ENCODE assay signal across 23 cellular contexts in genomic region chr20:6579824-6580223, GRCh38.
DNase-seq lines count a peak whose midpoint lies in the region; ATAC-seq, FAIRE-seq and TF ChIP-seq lines count a peak whose summit lies in the region.
"Had no signal": no experiment of that assay in that cellular context is flagged by ENCODE, and none has a peak within 500 bp of the region (broad histone marks: within the 10 kb centered on the region; RNA-seq: fewer than 3 reads in every experiment).

No MANE protein-coding gene starts in this region.

- no peaks in the 10 kb centered on the region for H3K27me3 Mint-ChIP-seq in effector memory CD8-positive, alpha-beta T cell
- H3K27me3 Mint-ChIP-seq: CD4-positive, alpha-beta T cell; IgD-negative memory B cell had no signal

- H3K9ac ChIP-seq in H1 (replicated peaks in 1 of 4; ENCODE audit: extremely low read depth in 1 of 4, low read depth in 3 of 4, low read length in 3 of 4): no peak overlapping the region

- TF ChIP-seq POLR2A in H1 (IDR thresholded peaks at IDR 0.05; ENCODE audit: control extremely low read depth in 1 of 2, low read depth in 2 of 2, low read length in 2 of 2): no peak

- no peak overlapping the region for H3K23ac ChIP-seq in H1 (ENCODE audit: insufficient read length)

- H2BK15ac ChIP-seq in H1 (ENCODE audit: low read length): no peak overlapping the region

- TF ChIP-seq RAD21 in H1 (IDR thresholded peaks at IDR 0.05 in 1 of 2, conservative IDR thresholded peaks at IDR 0.05 in 1 of 2; ENCODE audit: low read depth in 2 of 2, low read length in 2 of 2): no peak

- H3K56ac ChIP-seq in H1 (replicated peaks; ENCODE audit: insufficient read length, low read depth, low read length): no peak overlapping the region

- no peak overlapping the region for H4K91ac ChIP-seq in H1 (replicated peaks; ENCODE audit: insufficient read length, low read length)

- peak overlapping the region; percentile 16 for H3K14ac ChIP-seq in H1 (ENCODE audit: insufficient read length)

- H2BK20ac ChIP-seq in H1 (ENCODE audit: low read length): no peak overlapping the region

- H2AK5ac ChIP-seq in H1 (ENCODE audit: low read depth, low read length): no peak overlapping the region

- ATAC-seq in left ventricle myocardium superior: peak; percentile 42
- ATAC-seq in effector memory CD8-positive, alpha-beta T cell (replicated peaks): no peak
- no peak for ATAC-seq in GM18873 (IDR thresholded peaks at IDR 0.05; ENCODE audit: low FRiP score, unreplicated experiment)
- ATAC-seq: GM23338, HCT116 had no signal

- no peak for FAIRE-seq in H1 (lab: Jason Lieb, UNC)
- FAIRE-seq: A204.1, D721Med, G401.6, GM12892, GM18507, HTR-8/SVneo had no signal

- H3K27me3 ChIP-seq in H1 (replicated peaks in 1 of 4; ENCODE audit: control insufficient read depth in 3 of 4, extremely low read depth in 1 of 4, insufficient read depth in 3 of 4, low read length in 3 of 4): no peaks in the 10 kb centered on the region

- H3K79me1 ChIP-seq in H1 (ENCODE audit: low read depth, low read length): no peaks in the 10 kb centered on the region

- H3K27ac ChIP-seq in H1 (ENCODE audit: low read depth, low read length): no peak overlapping the region
- H3K27ac ChIP-seq: C4-2B had no signal

- H2BK5ac ChIP-seq in H1 (ENCODE audit: low read depth, low read length): no peak overlapping the region

- H3K4me3 Mint-ChIP-seq in effector memory CD8-positive, alpha-beta T cell: no peak overlapping the region
- H3K4me3 Mint-ChIP-seq: CD4-positive, alpha-beta T cell; GM23338; HFFc6; IgD-negative memory B cell had no signal

- H3K9me3 ChIP-seq in H1 (ENCODE audit: insufficient read depth in 2 of 2, low read depth in 1 of 2, low read length in 1 of 2): no peaks in the 10 kb centered on the region
- H3K9me3 ChIP-seq: Caco-2 had no signal

- H2AFZ ChIP-seq in H1 (ENCODE audit: low read length): no peak overlapping the region
- H2AFZ ChIP-seq: GM23338 had no signal

- intact Hi-C loops in left ventricle myocardium superior (cut with micrococcal nuclease): no loop called here
- intact Hi-C loops in cardiac septum (cut with DNase I): no loop called here

- H4K20me1 ChIP-seq in H1 (replicated peaks in 1 of 2; ENCODE audit: control insufficient read depth in 1 of 2, insufficient read depth in 2 of 2, low read length in 2 of 2): no peaks in the 10 kb centered on the region

- DNase-seq in left ventricle myocardium superior (no peak), cardiac septum (ENCODE audit: low spot score) (no peak), H1 (ENCODE audit: low read depth in 1 of 2, low spot score in 2 of 2) (no peak), fibroblast of the aortic adventitia (ENCODE audit: low read depth) (peak; percentile 40), NCI-H1436 (lab: John Stamatoyannopoulos, UW) (no peak)
- no peak for DNase-seq in effector memory CD8-positive, alpha-beta T cell
- DNase-seq: ACHN; AML-193; Caco-2; CD4-positive, alpha-beta T cell; H7; HFFc6 had no signal

- no peak overlapping the region for H2BK12ac ChIP-seq in H1 (ENCODE audit: low read depth, low read length)

- H3K36me3 Mint-ChIP-seq in effector memory CD8-positive, alpha-beta T cell (ENCODE audit: insufficient read depth): no peaks in the 10 kb centered on the region
- H3K36me3 Mint-ChIP-seq: IgD-negative memory B cell had no signal

- H4K5ac ChIP-seq in H1 (ENCODE audit: insufficient read length, low read depth, low read length): no peak overlapping the region

- H3K18ac ChIP-seq in H1 (ENCODE audit: extremely low read depth, low read length): no peak overlapping the region

- no peaks in the 10 kb centered on the region for H3K36me3 ChIP-seq in H1 (ENCODE audit: control insufficient read depth in 2 of 4, insufficient read depth in 4 of 4, low read length in 3 of 4)

- H3K27ac Mint-ChIP-seq in effector memory CD8-positive, alpha-beta T cell: no peak overlapping the region
- H3K27ac Mint-ChIP-seq: CD4-positive, alpha-beta T cell; GM23338; HFFc6; IgD-negative memory B cell had no signal

- no peak overlapping the region for H4K8ac ChIP-seq in H1 (ENCODE audit: extremely low read depth, insufficient read depth, low read length)

- WGBS in H1 (ENCODE audit: extremely low coverage in 1 of 2, insufficient coverage in 1 of 2, insufficient read length in 1 of 2, insufficient replicate concordance in 2 of 2, low coverage in 1 of 2, low lambda C conversion rate in 2 of 2, missing lambda C conversion rate in 1 of 2), 2 experiments: 94% methylated on average over 3 of the region's 3 CpGs; no CpG with 5 or more reads in 1 of the 2 experiments

- no peaks in the 10 kb centered on the region for H3K79me2 ChIP-seq in H1 (ENCODE audit: control insufficient read depth in 1 of 2, insufficient read depth in 2 of 2, low read length in 2 of 2)

- TF ChIP-seq EP300 in H1 (IDR thresholded peaks at IDR 0.05; ENCODE audit: borderline replicate concordance in 1 of 2, low read depth in 2 of 2, low read length in 2 of 2): no peak

- no peaks in the 10 kb centered on the region for H3K23me2 ChIP-seq in H1 (ENCODE audit: low read depth, low read length)

- H3K4me1 ChIP-seq in H1 (replicated peaks in 1 of 4; ENCODE audit: control insufficient read depth in 3 of 4, insufficient read depth in 4 of 4, low read length in 3 of 4): peaks cover 0 to 3% (median 0%) of the 10 kb centered on the region in 4 experiments; a peak in 1 of 7 replicates

- H3K4me3 ChIP-seq in H1 (ENCODE audit: extremely low read depth in 1 of 4, insufficient read depth in 2 of 4, low read depth in 3 of 4, low read length in 4 of 4) (no peak overlapping the region), fibroblast of the aortic adventitia (ENCODE audit: low read depth, low read length) (no peak overlapping the region)
- H3K4me3 ChIP-seq: GM23338 had no signal

- no peak overlapping the region for H2BK120ac ChIP-seq in H1 (replicated peaks; ENCODE audit: low read depth, low read length)

- H3K4me1 Mint-ChIP-seq in effector memory CD8-positive, alpha-beta T cell (ENCODE audit: low read depth in 2 of 2): no peaks in the 10 kb centered on the region
- H3K4me1 Mint-ChIP-seq: IgD-negative memory B cell had no signal

- H3K4ac ChIP-seq in H1 (replicated peaks; ENCODE audit: insufficient read length, low read depth, low read length): no peak overlapping the region

- no peak for TF ChIP-seq CTCF in H1 (IDR thresholded peaks at IDR 0.05; ENCODE audit: control extremely low read depth in 1 of 3, insufficient read depth in 1 of 3, low read depth in 1 of 3, low read length in 3 of 3)
- TF ChIP-seq CTCF in fibroblast of the aortic adventitia (IDR thresholded peaks at IDR 0.05; ENCODE audit: insufficient read depth, low read length): no peak

- POLR2A ChIA-PET in H1 (lab: Charles Lee; ENCODE audit: partially characterized antibody): no interaction called here

- H3K4me2 ChIP-seq in H1 (ENCODE audit: insufficient read depth in 1 of 2, low read depth in 2 of 2, low read length in 2 of 2): no peak overlapping the region
- H3K4me2 ChIP-seq: GM23338 had no signal

- H3K9me3 Mint-ChIP-seq in effector memory CD8-positive, alpha-beta T cell: peaks cover 7 to 14% of the 10 kb centered on the region in 2 donors
- H3K9me3 Mint-ChIP-seq: GM23338 had no signal

- CTCF ChIA-PET in H1 (lab: Charles Lee; ENCODE audit: partially characterized antibody): no interaction called here

TF ChIP-seq in H1, 55 proteins besides CTCF, POLR2A, EP300 and RAD21:
- TF ChIP-seq SP1 (IDR thresholded peaks at IDR 0.05; ENCODE audit: low read depth, low read length) (no peak), SRF (IDR thresholded peaks at IDR 0.05; ENCODE audit: low read depth, low read length) (no peak), SIRT6 (IDR thresholded peaks at IDR 0.05; ENCODE audit: low read length) (no peak), BRCA1 (IDR thresholded peaks at IDR 0.05; ENCODE audit: low read depth, low read length) (no peak), HDAC6 (IDR thresholded peaks at IDR 0.05; ENCODE audit: low read depth, low read length) (no peak), CREB1 (IDR thresholded peaks at IDR 0.05) (no peak), HDAC2 (IDR thresholded peaks at IDR 0.05; ENCODE audit: borderline replicate concordance in 1 of 2, low read depth in 2 of 2, low read length in 2 of 2) (no peak), EGR1 (IDR thresholded peaks at IDR 0.05; ENCODE audit: borderline replicate concordance, low read depth, low read length) (no peak), CBX8 (IDR thresholded peaks at IDR 0.05; ENCODE audit: borderline replicate concordance, low read depth, low read length) (no peak), RFX5 (IDR thresholded peaks at IDR 0.05; ENCODE audit: borderline replicate concordance, low read depth, low read length) (no peak), RNF2 (IDR thresholded peaks at IDR 0.05; ENCODE audit: borderline replicate concordance, low read depth, low read length, missing control alignments, poor library complexity, severe bottlenecking) (no peak), RXRA (IDR thresholded peaks at IDR 0.05; ENCODE audit: insufficient read depth, low read depth, low read length) (no peak), ASH2L (IDR thresholded peaks at IDR 0.05; ENCODE audit: low read length) (no peak), SIN3A (conservative IDR thresholded peaks at IDR 0.05 in 1 of 2, IDR thresholded peaks at IDR 0.05 in 1 of 2; ENCODE audit: low read depth in 1 of 2, low read length in 2 of 2) (no peak), TAF1 (IDR thresholded peaks at IDR 0.05; ENCODE audit: low read depth, low read length) (no peak), RBBP5 (IDR thresholded peaks at IDR 0.05; ENCODE audit: borderline replicate concordance, low read depth, low read length) (no peak), KDM5A (IDR thresholded peaks at IDR 0.05; ENCODE audit: low read length) (no peak)
- TF ChIP-seq, protein P1, sequence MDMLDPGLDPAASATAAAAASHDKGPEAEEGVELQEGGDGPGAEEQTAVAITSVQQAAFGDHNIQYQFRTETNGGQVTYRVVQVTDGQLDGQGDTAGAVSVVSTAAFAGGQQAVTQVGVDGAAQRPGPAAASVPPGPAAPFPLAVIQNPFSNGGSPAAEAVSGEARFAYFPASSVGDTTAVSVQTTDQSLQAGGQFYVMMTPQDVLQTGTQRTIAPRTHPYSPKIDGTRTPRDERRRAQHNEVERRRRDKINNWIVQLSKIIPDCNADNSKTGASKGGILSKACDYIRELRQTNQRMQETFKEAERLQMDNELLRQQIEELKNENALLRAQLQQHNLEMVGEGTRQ (IDR thresholded peaks at IDR 0.05; ENCODE audit: low read length): no peak
